In the genomic region with DNA sequence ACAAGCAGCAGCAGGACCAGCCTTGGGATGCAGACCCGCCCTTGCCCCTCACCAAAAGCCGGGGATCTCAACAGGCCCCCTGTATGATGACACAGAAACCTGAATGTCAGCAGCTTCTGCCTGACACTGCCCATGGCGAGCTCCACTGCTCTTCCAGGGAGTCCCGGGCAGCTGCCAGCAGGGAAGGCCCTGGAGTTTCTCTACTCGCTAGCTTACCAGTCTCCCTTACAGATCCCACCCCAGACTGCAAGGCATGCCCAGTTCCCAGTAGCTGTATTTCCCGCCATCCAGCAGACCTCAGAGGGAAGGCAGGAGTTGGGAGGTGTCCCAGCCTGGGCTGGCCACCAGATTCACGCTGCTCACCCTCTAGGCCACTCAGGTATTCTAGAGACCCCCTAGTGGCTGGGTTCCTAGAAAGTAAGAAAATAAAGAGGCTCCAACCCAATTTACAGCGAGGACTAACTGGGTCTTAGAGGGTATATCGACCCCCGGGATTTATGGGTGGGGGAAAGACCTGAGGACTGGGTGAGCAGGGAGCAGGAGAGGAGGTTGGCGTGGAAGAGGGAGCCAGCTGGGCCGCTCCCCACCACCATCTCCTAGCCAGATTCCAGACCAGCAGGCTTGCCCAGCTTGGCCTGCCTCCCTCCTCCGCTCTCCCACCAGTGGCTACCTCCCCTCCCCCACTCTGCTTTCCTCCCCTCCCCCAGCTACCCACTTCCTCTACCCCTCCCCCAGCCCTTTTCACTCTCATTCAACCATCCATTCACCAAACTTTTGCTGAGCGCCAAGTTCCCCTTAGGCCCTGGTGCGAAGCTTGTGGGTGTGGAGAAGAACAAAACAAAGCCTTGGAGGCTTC, we compare ENCODE assay signal across 11 cellular contexts. TPM values are rescaled to one million over a fixed set of nuclear protein-coding genes. Genes with fewer than 3 reads are reported as not detected.
DNase-seq lines count a peak whose midpoint lies in the region; ATAC-seq and TF ChIP-seq lines count a peak whose summit lies in the region.
"Had no signal": no experiment of that assay in that cellular context is flagged by ENCODE, and none has a peak within 500 bp of the region (broad histone marks: within the 10 kb centered on the region; RNA-seq: fewer than 3 reads in every experiment).

No MANE protein-coding gene starts in this region.

- H3K4me3 Mint-ChIP-seq in stimulated activated naive CD8-positive, alpha-beta T cell treated with anti-CD3 and anti-CD28 coated beads, Interleukin-15, Interleukin-2, amounts not matched to agents 100 ng/mL and 50 ng/mL, for 24 hours = no peak overlapping the region
- H3K4me3 Mint-ChIP-seq in stimulated activated naive CD8-positive, alpha-beta T cell treated with anti-CD3 and anti-CD28 coated beads, Interleukin-15, amount 100 ng/mL, for 72 hours = peak overlapping the region in 1 of 2 donors; percentile 24
- H3K4me3 Mint-ChIP-seq: activated CD4-positive, alpha-beta memory T cell treated with anti-CD3 and anti-CD28 coated beads for 36 hours had no signal

- no peaks in the 10 kb centered on the region for H3K36me3 Mint-ChIP-seq in stimulated activated naive CD8-positive, alpha-beta T cell treated with anti-CD3 and anti-CD28 coated beads, Interleukin-15, Interleukin-2, amounts not matched to agents 100 ng/mL and 50 ng/mL, for 24 hours (ENCODE audit: low read depth)
- H3K36me3 Mint-ChIP-seq: activated CD4-positive, alpha-beta memory T cell treated with anti-CD3 and anti-CD28 coated beads for 36 hours had no signal

- H3K4me2 ChIP-seq in PC-3 (ENCODE audit: low read length) = 0 out of 2 replicates have a peak overlapping the region, but pooled peaks have one; percentile 18

- H3K36me3 ChIP-seq in PC-3 (ENCODE audit: low read depth, low read length) = no peaks in the 10 kb centered on the region
- no peaks in the 10 kb centered on the region for H3K36me3 ChIP-seq in iPS-18a (ENCODE audit: control insufficient read depth, low read depth, low read length)
- H3K36me3 ChIP-seq in testis (ENCODE audit: low read depth, missing control alignments) = no peaks in the 10 kb centered on the region

- H3K4me1 ChIP-seq in PC-3 (ENCODE audit: insufficient read depth, low read length) = peaks cover 47% of the 10 kb centered on the region
- peaks cover 40% of the 10 kb centered on the region for H3K4me1 ChIP-seq in iPS-18a (ENCODE audit: control insufficient read depth, low read depth, low read length)
- peaks cover 9% of the 10 kb centered on the region for H3K4me1 ChIP-seq in testis

- no peaks in the 10 kb centered on the region for H3K9me3 Mint-ChIP-seq in stimulated activated naive CD8-positive, alpha-beta T cell treated with anti-CD3 and anti-CD28 coated beads, Interleukin-15, Interleukin-2, amounts not matched to agents 100 ng/mL and 50 ng/mL, for 24 hours
- H3K9me3 Mint-ChIP-seq in stimulated activated naive CD8-positive, alpha-beta T cell treated with anti-CD3 and anti-CD28 coated beads, Interleukin-15, amount 100 ng/mL, for 72 hours = no peaks in the 10 kb centered on the region
- H3K9me3 Mint-ChIP-seq: activated CD4-positive, alpha-beta memory T cell treated with anti-CD3 and anti-CD28 coated beads for 36 hours had no signal

- TF ChIP-seq CTCF in PC-3 (conservative IDR thresholded peaks at IDR 0.05; ENCODE audit: low read depth, low read length) = peak; percentile 33; the same call in 1 of the 2 replicates
- TF ChIP-seq CTCF in testis (IDR thresholded peaks at IDR 0.05) = no peak

- no peak overlapping the region for H2AFZ ChIP-seq in PC-3 (ENCODE audit: low read length)

- ATAC-seq in stimulated activated naive CD8-positive, alpha-beta T cell treated with anti-CD3 and anti-CD28 coated beads, Interleukin-15, amount 100 ng/mL, for 72 hours = no peak
- no peak for ATAC-seq in PC-3
- ATAC-seq in HG02642 (IDR thresholded peaks at IDR 0.05; ENCODE audit: poor library complexity, unreplicated experiment) = no peak

- no peaks in the 10 kb centered on the region for H4K20me1 ChIP-seq in PC-3 (ENCODE audit: low read length)

- H3K4me1 Mint-ChIP-seq in stimulated activated naive CD8-positive, alpha-beta T cell treated with anti-CD3 and anti-CD28 coated beads, Interleukin-15, Interleukin-2, amounts not matched to agents 100 ng/mL and 50 ng/mL, for 24 hours (ENCODE audit: low read depth) = peaks cover 44% of the 10 kb centered on the region
- peaks cover 59% of the 10 kb centered on the region for H3K4me1 Mint-ChIP-seq in stimulated activated naive CD8-positive, alpha-beta T cell treated with anti-CD3 and anti-CD28 coated beads, Interleukin-15, amount 100 ng/mL, for 72 hours

- H3K9ac ChIP-seq in PC-3 (ENCODE audit: low read length) (no peak overlapping the region), iPS-18a (ENCODE audit: low read length) (peak overlapping the region; percentile 49)

- H3K9me2 ChIP-seq in PC-3 (replicated peaks; ENCODE audit: low read length) = no peaks in the 10 kb centered on the region

- no peaks in the 10 kb centered on the region for H3K27me3 Mint-ChIP-seq in stimulated activated naive CD8-positive, alpha-beta T cell treated with anti-CD3 and anti-CD28 coated beads, Interleukin-15, Interleukin-2, amounts not matched to agents 100 ng/mL and 50 ng/mL, for 24 hours
- no peaks in the 10 kb centered on the region for H3K27me3 Mint-ChIP-seq in stimulated activated naive CD8-positive, alpha-beta T cell treated with anti-CD3 and anti-CD28 coated beads, Interleukin-15, amount 100 ng/mL, for 72 hours
- H3K27me3 Mint-ChIP-seq: activated CD4-positive, alpha-beta memory T cell treated with anti-CD3 and anti-CD28 coated beads for 36 hours had no signal

- H3K9me3 ChIP-seq in PC-3 (ENCODE audit: low read length) = no peaks in the 10 kb centered on the region
- no peaks in the 10 kb centered on the region for H3K9me3 ChIP-seq in iPS-18a (ENCODE audit: control insufficient read depth, low read depth, low read length)
- H3K9me3 ChIP-seq in testis = no peaks in the 10 kb centered on the region

- 86 to 92% methylated on average over 12 to 15 of the region's 15 CpGs for WGBS in testis, 2 donors

- H3K27me3 ChIP-seq in PC-3 (ENCODE audit: low read length) (no peaks in the 10 kb centered on the region), iPS-18a (ENCODE audit: control insufficient read depth, insufficient read depth, low read length) (no peaks in the 10 kb centered on the region), testis (no peaks in the 10 kb centered on the region)

- no TSS peak for BruUV-seq in PC-3 (replicated peaks; lab: Mats Ljungman, UMichigan)

- DNase-seq in stimulated activated naive CD8-positive, alpha-beta T cell treated with anti-CD3 and anti-CD28 coated beads, Interleukin-15, amount 100 ng/mL, for 72 hours = no peak
- DNase-seq in PC-3 (no peak), T1000 (lab: John Stamatoyannopoulos, UW) (no peak), SHP77 treated with DMSO at 0.1 percent for 48 hours (lab: John Stamatoyannopoulos, UW) (no peak), testis (no peak)
- DNase-seq: activated CD4-positive, alpha-beta memory T cell treated with anti-CD3 and anti-CD28 coated beads for 36 hours; amygdala; NCI-H1417 treated with DMSO at 0.1 percent for 48 hours had no signal

- H3K27ac ChIP-seq in PC-3 (ENCODE audit: low read length) = peak overlapping the region; percentile 51
- peak overlapping the region; percentile 92 for H3K27ac ChIP-seq in iPS-18a (ENCODE audit: low read length)
- H3K27ac ChIP-seq in testis = no peak overlapping the region

- TF ChIP-seq POLR2A in testis (IDR thresholded peaks at IDR 0.05) = no peak

- H3K79me2 ChIP-seq in PC-3 (ENCODE audit: low read length) = no peaks in the 10 kb centered on the region

- POLR2A ChIA-PET in PC-3 (lab: Charles Lee; ENCODE audit: unreplicated experiment) = no interaction called here

- H3K4me3 ChIP-seq in PC-3 (ENCODE audit: low read length) (no peak overlapping the region), iPS-18a (ENCODE audit: low read length) (peak overlapping the region; percentile 41), testis (no peak overlapping the region)

- H3K27ac Mint-ChIP-seq in stimulated activated naive CD8-positive, alpha-beta T cell treated with anti-CD3 and anti-CD28 coated beads, Interleukin-15, Interleukin-2, amounts not matched to agents 100 ng/mL and 50 ng/mL, for 24 hours = peak overlapping the region; percentile 14
- no peak overlapping the region for H3K27ac Mint-ChIP-seq in stimulated activated naive CD8-positive, alpha-beta T cell treated with anti-CD3 and anti-CD28 coated beads, Interleukin-15, amount 100 ng/mL, for 72 hours
- H3K27ac Mint-ChIP-seq: activated CD4-positive, alpha-beta memory T cell treated with anti-CD3 and anti-CD28 coated beads for 36 hours had no signal

- intact Hi-C loops in PC-3 (cut with micrococcal nuclease) = no loop called here
- intact Hi-C loops in testis (cut with DNase I; ENCODE audit: low total_unique reads) = no loop called here

- CTCF ChIA-PET in PC-3 (lab: Charles Lee) = interaction anchor here (0.6 kb wide), 2 partner anchors 7 to 1371 kb away, joined by 4 read pairs; no protein-coding TSS in a partner anchor

- H3F3A ChIP-seq in PC-3 (ENCODE audit: low read length, unreplicated experiment) = peaks cover 8% of the 10 kb centered on the region

RNA-seq across cellular contexts. Expression of a gene that starts 9.7 kb away (rescaled TPM):
- total RNA-seq in PC-3 (2014; rRNA removed) (1,115 and 1,441 TPM in 2 replicates), testis (100 to 1,000 TPM; 136 to 204 TPM)
- 184 TPM for polyA plus RNA-seq in testis (ENCODE audit: insufficient read depth, low read depth, low replicate concordance)

RNA-seq across cellular contexts. Expression of a gene that starts 21.8 kb away (rescaled TPM):
- total RNA-seq in PC-3 (2014; rRNA removed) (25.8 and 26.8 TPM in 2 replicates), testis (10 to 100 TPM; 27.6 to 35.8 TPM)
- polyA plus RNA-seq in testis (ENCODE audit: insufficient read depth, low read depth, low replicate concordance) = 19.3 TPM

Comparison
In these comparisons a context has a peak if more than half of its experiments do, and no peak if none do; other contexts are left out.
1. H3K27ac ChIP-seq: peak in PC-3 (single experiment) and iPS-18a (single experiment); none in testis (0 of 2).